ENCODE assay signal across 8 cellular contexts in the genomic region with DNA sequence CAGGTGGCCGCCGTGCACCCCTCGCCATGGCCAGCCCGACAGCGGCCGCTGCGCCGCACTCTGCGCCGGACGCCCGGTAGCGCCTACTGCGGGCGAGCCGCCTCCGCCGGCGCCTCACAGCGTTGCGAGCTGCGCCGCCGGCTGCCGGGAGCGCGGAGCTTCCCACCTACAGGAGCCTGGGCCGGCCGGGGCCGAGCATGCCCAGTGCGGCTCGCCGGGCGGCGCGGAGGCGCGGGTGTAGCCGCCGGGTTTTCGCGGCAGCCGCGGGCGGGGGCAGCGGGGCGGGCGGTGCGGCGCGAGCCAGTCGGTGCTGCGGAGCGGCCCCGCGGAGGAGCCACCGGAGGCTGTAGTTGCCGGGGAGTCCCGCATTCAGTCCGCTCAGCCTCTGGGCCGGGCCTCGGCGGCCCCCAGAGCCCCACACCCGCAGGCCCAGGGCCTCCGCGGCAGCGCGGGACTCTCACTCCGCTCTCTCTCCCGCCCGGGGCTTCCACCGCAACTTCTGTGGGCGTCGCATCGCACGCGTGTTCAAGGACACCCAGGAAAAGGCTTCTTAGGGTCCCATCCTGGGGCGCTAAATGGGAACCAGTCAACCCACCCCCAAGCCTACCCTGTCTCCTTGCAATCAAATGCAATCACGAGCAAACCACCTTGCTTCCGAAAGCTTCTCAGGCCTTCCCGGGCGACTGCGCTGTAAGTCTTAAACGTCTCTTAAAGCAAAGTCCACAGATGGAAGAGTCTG. TPM values are rescaled to one million over a fixed set of nuclear protein-coding genes. Genes with fewer than 3 reads are reported as not detected.
DNase-seq lines count a peak whose midpoint lies in the region; ATAC-seq, FAIRE-seq and TF ChIP-seq lines count a peak whose summit lies in the region.

TSS of gene MFAP3L (minus strand) at position 143 of the 739 bp plus-strand sequence. CDS start 20,518 bp downstream, outside the sequence.

- peaks cover 60% of the 10 kb centered on the region for H3K27me3 Mint-ChIP-seq in activated CD8-positive, alpha-beta memory T cell treated with anti-CD3 and anti-CD28 coated beads, Interleukin-2, amount 10 ng/mL, durations not matched to agents 7 days and 5 days

- H3K4me1 ChIP-seq in H1 (replicated peaks in 1 of 4; ENCODE audit: control insufficient read depth in 3 of 4, insufficient read depth in 4 of 4, low read length in 3 of 4) = peaks cover 0 to 3% (median 3%) of the 10 kb centered on the region in 4 experiments; a peak in 4 of 7 replicates
- H3K4me1 ChIP-seq in mesenchymal stem cell (ENCODE audit: control insufficient read depth, insufficient read depth, low read depth, low read length) = peaks cover 11% of the 10 kb centered on the region

- H3K9me3 ChIP-seq in H1 (ENCODE audit: insufficient read depth in 2 of 2, low read depth in 1 of 2, low read length in 1 of 2) = no peaks in the 10 kb centered on the region
- H3K9me3 ChIP-seq in mesenchymal stem cell (ENCODE audit: control insufficient read depth, low read length) = no peaks in the 10 kb centered on the region

- H3K27me3 ChIP-seq in H1 (replicated peaks in 1 of 4; ENCODE audit: control insufficient read depth in 3 of 4, extremely low read depth in 1 of 4, insufficient read depth in 3 of 4, low read length in 3 of 4) (peaks cover 4 to 29% (median 22%) of the 10 kb centered on the region in 4 experiments), mesenchymal stem cell (ENCODE audit: control insufficient read depth in 1 of 2, insufficient read depth in 1 of 2, low read length in 2 of 2) (peaks cover 0 to 4% of the 10 kb centered on the region in 2 experiments)

- H2BK15ac ChIP-seq in H1 (ENCODE audit: low read length) (no peak within 1 kb of the TSS), mesenchymal stem cell (ENCODE audit: low read depth, poor library complexity, severe bottlenecking) (peak within 1 kb of the TSS; percentile 99)

- no peaks in the 10 kb centered on the region for H4K20me1 ChIP-seq in H1 (replicated peaks in 1 of 2; ENCODE audit: control insufficient read depth in 1 of 2, insufficient read depth in 2 of 2, low read length in 2 of 2)

- TF ChIP-seq CTCF in H1 (IDR thresholded peaks at IDR 0.05; ENCODE audit: control extremely low read depth in 1 of 3, insufficient read depth in 1 of 3, low read depth in 1 of 3, low read length in 3 of 3) = peak; percentile 12 to 28 (median 19)

- H3K4me2 ChIP-seq in H1 (ENCODE audit: insufficient read depth in 1 of 2, low read depth in 2 of 2, low read length in 2 of 2) (peak within 1 kb of the TSS; percentile 67 to 92), mesenchymal stem cell (ENCODE audit: low read length, poor library complexity, severe bottlenecking) (peak within 1 kb of the TSS; percentile 96)

- peak within 1 kb of the TSS; percentile 27 for H3K4ac ChIP-seq in H1 (replicated peaks; ENCODE audit: insufficient read length, low read depth, low read length)
- peak within 1 kb of the TSS in 1 of 2 experiments; percentile 5 for H3K4ac ChIP-seq in mesenchymal stem cell (ENCODE audit: low read depth in 1 of 2, low read length in 2 of 2)

- peak within 1 kb of the TSS; percentile 70 for H3K27ac Mint-ChIP-seq in activated CD8-positive, alpha-beta memory T cell treated with anti-CD3 and anti-CD28 coated beads, Interleukin-2, amount 10 ng/mL, durations not matched to agents 7 days and 5 days

- WGBS in H1 (ENCODE audit: extremely low coverage in 1 of 2, insufficient coverage in 1 of 2, insufficient read length in 1 of 2, insufficient replicate concordance in 2 of 2, low coverage in 1 of 2, low lambda C conversion rate in 2 of 2, missing lambda C conversion rate in 1 of 2), 2 experiments = 1% methylated on average over 56 of the region's 84 CpGs; no CpG with 5 or more reads in 1 of the 2 experiments
- under 1% methylated on average over 51 of the region's 84 CpGs for WGBS in mesenchymal stem cell

- CTCF ChIA-PET in activated CD8-positive, alpha-beta memory T cell treated with anti-CD3 and anti-CD28 coated beads, Interleukin-2, amount 10 ng/mL, durations not matched to agents 7 days and 5 days (lab: Charles Lee) = interaction anchor here (1.1 to 1.8 kb wide), 3 partner anchors 67 to 616 kb away, joined by 3 to 8 read pairs (median 4); partner anchors contain the start of gene NEK1
- CTCF ChIA-PET in H1 (lab: Charles Lee; ENCODE audit: partially characterized antibody) = interaction anchor here (1.1 to 6.5 kb wide), 3 partner anchors 14 to 216 kb away, joined by 3 to 39 read pairs (median 10); no protein-coding TSS in a partner anchor

- POLR2A ChIA-PET in H1 (lab: Charles Lee; ENCODE audit: partially characterized antibody) = interaction anchor here (1.0 to 1.4 kb wide), 6 partner anchors 14 to 224 kb away, joined by 3 to 4 read pairs (median 3); partner anchors contain the start of gene AADAT

- peaks cover 9% of the 10 kb centered on the region; the same call in 1 of the 2 replicates for H3K23me2 ChIP-seq in H1 (ENCODE audit: low read depth, low read length)

- no peak for FAIRE-seq in H1 (lab: Jason Lieb, UNC)

- peak in 1 of 2 experiments; percentile 47; a peak in 2 of 4 replicates for TF ChIP-seq RAD21 in H1 (IDR thresholded peaks at IDR 0.05 in 1 of 2, conservative IDR thresholded peaks at IDR 0.05 in 1 of 2; ENCODE audit: low read depth in 2 of 2, low read length in 2 of 2)

- H2BK12ac ChIP-seq in H1 (ENCODE audit: low read depth, low read length) (no peak within 1 kb of the TSS), mesenchymal stem cell (ENCODE audit: low read length in 2 of 2) (peak within 1 kb of the TSS; percentile 38 to 67)

- H2AFZ ChIP-seq in H1 (ENCODE audit: low read length) (peak within 1 kb of the TSS; percentile 94; the same call in 1 of the 2 replicates), mesenchymal stem cell (ENCODE audit: low read depth, low read length) (peak within 1 kb of the TSS; percentile 87)

- H3K4me1 Mint-ChIP-seq in activated CD8-positive, alpha-beta memory T cell treated with anti-CD3 and anti-CD28 coated beads, Interleukin-2, amount 10 ng/mL, durations not matched to agents 7 days and 5 days = peaks cover 10% of the 10 kb centered on the region

- H2BK5ac ChIP-seq in H1 (ENCODE audit: low read depth, low read length) (0 out of 2 replicates have a peak within 1 kb of the TSS, but pooled peaks have one; percentile 32), mesenchymal stem cell (ENCODE audit: low read depth, low read length, poor library complexity, severe bottlenecking) (peak within 1 kb of the TSS; percentile 3)

- peak; percentile 85 for ATAC-seq in HG03354 (IDR thresholded peaks at IDR 0.05; ENCODE audit: poor library complexity, severe bottlenecking, unreplicated experiment)
- ATAC-seq in activated CD8-positive, alpha-beta memory T cell treated with anti-CD3 and anti-CD28 coated beads, Interleukin-2, amount 10 ng/mL, durations not matched to agents 7 days and 5 days = peak; percentile 88

- TF ChIP-seq POLR2A in GM19099 (IDR thresholded peaks at IDR 0.05; ENCODE audit: extremely low read depth, insufficient read length, low read depth) (peak; percentile 40), H1 (IDR thresholded peaks at IDR 0.05; ENCODE audit: control extremely low read depth in 1 of 2, low read depth in 2 of 2, low read length in 2 of 2) (peak; percentile 47 to 79)

- no peak within 1 kb of the TSS for H2BK20ac ChIP-seq in H1 (ENCODE audit: low read length)

- H3K4me3 ChIP-seq in H1 (ENCODE audit: extremely low read depth in 1 of 4, insufficient read depth in 2 of 4, low read depth in 3 of 4, low read length in 4 of 4) (peak within 1 kb of the TSS; percentile 71 to 98 (median 78)), mesenchymal stem cell (ENCODE audit: insufficient read depth in 1 of 2, low read depth in 1 of 2, low read length in 2 of 2) (peak within 1 kb of the TSS; percentile 76 to 91)

- H3K9me3 Mint-ChIP-seq in activated CD8-positive, alpha-beta memory T cell treated with anti-CD3 and anti-CD28 coated beads, Interleukin-2, amount 10 ng/mL, durations not matched to agents 7 days and 5 days (ENCODE audit: low read depth) = no peaks in the 10 kb centered on the region

- H4K8ac ChIP-seq in H1 (ENCODE audit: extremely low read depth, insufficient read depth, low read length) (peak within 1 kb of the TSS; percentile 88), mesenchymal stem cell (ENCODE audit: low read length) (peak within 1 kb of the TSS; percentile 69)

- peak; percentile 99 for DNase-seq in AG20443 (ENCODE audit: low spot score)
- peak; percentile 75 for DNase-seq in NCI-H526 treated with DMSO at 0.1 percent for 48 hours (lab: John Stamatoyannopoulos, UW)
- peak; percentile 82 for DNase-seq in activated CD8-positive, alpha-beta memory T cell treated with anti-CD3 and anti-CD28 coated beads, Interleukin-2, amount 10 ng/mL, durations not matched to agents 7 days and 5 days
- peak; percentile 70 to 89 for DNase-seq in H1 (ENCODE audit: low read depth in 1 of 2, low spot score in 2 of 2)
- DNase-seq in mesenchymal stem cell = peak; percentile 86
- peak; percentile 65 to 73 (median 69) for DNase-seq in stimulated activated CD4-positive, alpha-beta T cell treated with anti-CD3 and anti-CD28 coated beads, TNF-alpha, amount 100 ng/mL, for 48 hours (ENCODE audit: low read depth in 3 of 3)

- H3K27ac ChIP-seq in H1 (ENCODE audit: low read depth, low read length) = peak within 1 kb of the TSS; percentile 43
- H3K27ac ChIP-seq in mesenchymal stem cell (ENCODE audit: low read length, poor library complexity, severe bottlenecking) = peak within 1 kb of the TSS; percentile 46

- H3K79me1 ChIP-seq in H1 (ENCODE audit: low read depth, low read length) (no peaks in the 10 kb centered on the region; the same call in 1 of the 2 replicates), mesenchymal stem cell (replicated peaks; ENCODE audit: low read length, poor library complexity, severe bottlenecking) (peaks cover 2% of the 10 kb centered on the region)

- H4K91ac ChIP-seq in H1 (replicated peaks; ENCODE audit: insufficient read length, low read length) (peak within 1 kb of the TSS; percentile 56), mesenchymal stem cell (ENCODE audit: low read length) (no peak within 1 kb of the TSS)

- H3K79me2 ChIP-seq in H1 (ENCODE audit: control insufficient read depth in 1 of 2, insufficient read depth in 2 of 2, low read length in 2 of 2) = no peaks in the 10 kb centered on the region

- H3K4me3 Mint-ChIP-seq in activated CD8-positive, alpha-beta memory T cell treated with anti-CD3 and anti-CD28 coated beads, Interleukin-2, amount 10 ng/mL, durations not matched to agents 7 days and 5 days = peak within 1 kb of the TSS; percentile 83

- peaks cover 2% of the 10 kb centered on the region for H3K36me3 Mint-ChIP-seq in activated CD8-positive, alpha-beta memory T cell treated with anti-CD3 and anti-CD28 coated beads, Interleukin-2, amount 10 ng/mL, durations not matched to agents 7 days and 5 days

- H3K18ac ChIP-seq in H1 (ENCODE audit: extremely low read depth, low read length) = peak within 1 kb of the TSS; percentile 51; the same call in 1 of the 2 replicates
- H3K18ac ChIP-seq in mesenchymal stem cell (ENCODE audit: low read depth in 1 of 2, low read length in 2 of 2) = peak within 1 kb of the TSS; percentile 85 to 91

- H3K23ac ChIP-seq in H1 (ENCODE audit: insufficient read length) (no peak within 1 kb of the TSS), mesenchymal stem cell (ENCODE audit: low read length in 2 of 2) (peak within 1 kb of the TSS in 1 of 2 experiments; percentile 29)

- peak within 1 kb of the TSS; percentile 90 for H4K5ac ChIP-seq in H1 (ENCODE audit: insufficient read length, low read depth, low read length)

- H2BK120ac ChIP-seq in H1 (replicated peaks; ENCODE audit: low read depth, low read length) (no peak within 1 kb of the TSS), mesenchymal stem cell (ENCODE audit: low read depth, low read length) (peak within 1 kb of the TSS; percentile 69)

- H2AK5ac ChIP-seq in H1 (ENCODE audit: low read depth, low read length) = no peak within 1 kb of the TSS
- H2AK5ac ChIP-seq in mesenchymal stem cell (ENCODE audit: low read length, severe bottlenecking) = no peak within 1 kb of the TSS

- H3K14ac ChIP-seq in H1 (ENCODE audit: insufficient read length) (no peak within 1 kb of the TSS), mesenchymal stem cell (ENCODE audit: low read length in 2 of 2) (peak within 1 kb of the TSS; percentile 35 to 65)

- no peaks in the 10 kb centered on the region for H3K36me3 ChIP-seq in H1 (ENCODE audit: control insufficient read depth in 2 of 4, insufficient read depth in 4 of 4, low read length in 3 of 4)
- H3K36me3 ChIP-seq in mesenchymal stem cell (ENCODE audit: control insufficient read depth in 1 of 2, insufficient read depth in 2 of 2, low read depth in 1 of 2, low read length in 2 of 2) = no peaks in the 10 kb centered on the region

- TF ChIP-seq EP300 in H1 (IDR thresholded peaks at IDR 0.05; ENCODE audit: borderline replicate concordance in 1 of 2, low read depth in 2 of 2, low read length in 2 of 2) = no peak

- H3K9ac ChIP-seq in H1 (replicated peaks in 1 of 4; ENCODE audit: extremely low read depth in 1 of 4, low read depth in 3 of 4, low read length in 3 of 4) (peak within 1 kb of the TSS; percentile 50 to 62 (median 59)), mesenchymal stem cell (ENCODE audit: low read length) (peak within 1 kb of the TSS; percentile 90)

- H3K56ac ChIP-seq in H1 (replicated peaks; ENCODE audit: insufficient read length, low read depth, low read length) = peak within 1 kb of the TSS; percentile 19

RNA-seq across cellular contexts. Expression of gene MFAP3L, which starts in this region (rescaled TPM):
- total RNA-seq in activated CD8-positive, alpha-beta memory T cell treated with anti-CD3 and anti-CD28 coated beads, Interleukin-2, amount 10 ng/mL, durations not matched to agents 7 days and 5 days = under 1 TPM; 0.06 to 0.59 TPM
- 9.8 and 13.9 TPM in 2 replicates for total RNA-seq in H1 (2021; fragmentation: NEBNext Ultra II Directional; extraction: Animal tissue kit (Norgen Biotek cat#: 25700))
- 5.8 and 7.0 TPM in 2 replicates for polyA plus RNA-seq in H1 (2011; rRNA removed)
- polyA plus RNA-seq in H1 (2011; cell fraction: cytosol; rRNA removed) = 5.0 TPM
- 8.0 TPM for polyA plus RNA-seq in H1 (2011; cell fraction: nucleus; rRNA removed)
- 3.9 to 7.4 TPM (median 6.2 TPM) in 4 replicates for polyA plus RNA-seq in H1 (2012, experiment 1 of 2)
- polyA plus RNA-seq in H1 (2012, experiment 2 of 2) = 0.52 TPM
- polyA plus RNA-seq in H1 (2013, experiment 1 of 2) = 5.4 TPM
- polyA plus RNA-seq in H1 (2013, experiment 2 of 2) = 5.9 TPM
- polyA minus RNA-seq in H1 (2011; rRNA and poly(A)+ RNA removed) = 38.2 and 57.2 TPM in 2 replicates
- 6.5 TPM for polyA minus RNA-seq in H1 (2011; cell fraction: cytosol; rRNA and poly(A)+ RNA removed)
- polyA minus RNA-seq in H1 (2011; cell fraction: nucleus; rRNA and poly(A)+ RNA removed) = 29.4 TPM
- 0.73 TPM for polyA plus RNA-seq in mesenchymal stem cell (2013, experiment 1 of 2)
- polyA plus RNA-seq in mesenchymal stem cell (2013, experiment 2 of 2) = 1.2 TPM

Comparison
In these comparisons a context has a peak if more than half of its experiments do, and no peak if none do; other contexts are left out.
1. Peak in every context shown above with its lines: DNase-seq, ATAC-seq, H3K4me3 ChIP-seq and H3K27ac ChIP-seq.
2. Peak in DNase-seq and ATAC-seq in activated CD8-positive, alpha-beta memory T cell treated with anti-CD3 and anti-CD28 coated beads, Interleukin-2, amount 10 ng/mL, durations not matched to agents 7 days and 5 days; RNA of the gene not detected or under 1 TPM.